8 cellular contexts compared by ENCODE assay signal in genomic region chr14:20477211-20477876, GRCh38.
A peak's percentile ranks its signal among the peaks of the same experiment; 100 is the strongest.
DNase-seq lines count a peak whose midpoint lies in the region; ATAC-seq and TF ChIP-seq lines count a peak whose summit lies in the region.

No MANE protein-coding gene starts in this region.

- DNase-seq in EL: peak; percentile 80
- peak; percentile 60 for DNase-seq in central memory CD4-positive, alpha-beta T cell
- no peak for DNase-seq in NCI-H1417 treated with DMSO at 0.1 percent for 48 hours (lab: John Stamatoyannopoulos, UW)
- DNase-seq in GM20000 (ENCODE audit: low spot score): no peak
- DNase-seq in stimulated activated CD4-positive, alpha-beta T cell treated with anti-CD3 and anti-CD28 coated beads, Interleukin-4, amount 100 ng/mL, for 4 hours: no peak

- H3K79me2 ChIP-seq in OCI-LY3 (ENCODE audit: low read length): peaks cover 16% of the 10 kb centered on the region

- H3K9me3 ChIP-seq in OCI-LY3 (ENCODE audit: insufficient read depth, low read length) (no peaks in the 10 kb centered on the region), muscle layer of duodenum (ENCODE audit: control insufficient read depth in 1 of 2, low read length in 2 of 2) (no peaks in the 10 kb centered on the region)

- no peak overlapping the region for H3K4me2 ChIP-seq in OCI-LY3 (ENCODE audit: low read length)

- peaks cover 16% of the 10 kb centered on the region for H3K4me1 ChIP-seq in OCI-LY3 (ENCODE audit: low read length)
- peaks cover 0 to 14% of the 10 kb centered on the region in 2 donors for H3K4me1 ChIP-seq in muscle layer of duodenum (ENCODE audit: control insufficient read depth in 1 of 2, insufficient read depth in 2 of 2, low read length in 2 of 2)

- no peak overlapping the region for H3K9ac ChIP-seq in OCI-LY3 (ENCODE audit: low read length)

- H3K4me3 ChIP-seq in OCI-LY3 (ENCODE audit: low read length): no peak overlapping the region
- H3K4me3 ChIP-seq in muscle layer of duodenum (ENCODE audit: low read depth in 1 of 2, low read length in 2 of 2): no peak overlapping the region

- H3K27me3 ChIP-seq in OCI-LY3 (ENCODE audit: low read depth, low read length) (no peaks in the 10 kb centered on the region), muscle layer of duodenum (ENCODE audit: low read depth, low read length) (no peaks in the 10 kb centered on the region)

- no peak for TF ChIP-seq CTCF in OCI-LY3 (IDR thresholded peaks at IDR 0.05; ENCODE audit: low read depth, low read length)
- no peak for TF ChIP-seq CTCF in GM20000 (IDR thresholded peaks at IDR 0.05; ENCODE audit: extremely low read depth, missing control alignments)

- H3K36me3 ChIP-seq in OCI-LY3 (replicated peaks; ENCODE audit: low read depth, low read length) (peaks cover 68% of the 10 kb centered on the region), muscle layer of duodenum (ENCODE audit: control insufficient read depth in 1 of 2, insufficient read depth in 2 of 2, low read length in 2 of 2) (peaks cover 20 to 39% of the 10 kb centered on the region in 2 donors)

- no peak for ATAC-seq in HG02981 (IDR thresholded peaks at IDR 0.05; ENCODE audit: unreplicated experiment)

- H3K27ac ChIP-seq in OCI-LY3 (ENCODE audit: low read length) (peak overlapping the region; percentile 40), muscle layer of duodenum (ENCODE audit: low read length) (peak overlapping the region; percentile 14)

- no peak overlapping the region for H2AFZ ChIP-seq in OCI-LY3 (ENCODE audit: low read depth, low read length)

- H4K20me1 ChIP-seq in OCI-LY3 (ENCODE audit: insufficient read depth, low read length): peaks cover 4% of the 10 kb centered on the region; the same call in 1 of the 2 replicates

Comparison
In these comparisons a context has a peak if more than half of its experiments do, and no peak if none do; other contexts are left out.
1. DNase-seq: peak in EL (single experiment) and central memory CD4-positive, alpha-beta T cell (single experiment); none in NCI-H1417 treated with DMSO at 0.1 percent for 48 hours (single experiment), GM20000 (single experiment) and stimulated activated CD4-positive, alpha-beta T cell treated with anti-CD3 and anti-CD28 coated beads, Interleukin-4, amount 100 ng/mL, for 4 hours (0 of 2).